ENCODE assay signal across 8 cellular contexts in the genomic region with DNA sequence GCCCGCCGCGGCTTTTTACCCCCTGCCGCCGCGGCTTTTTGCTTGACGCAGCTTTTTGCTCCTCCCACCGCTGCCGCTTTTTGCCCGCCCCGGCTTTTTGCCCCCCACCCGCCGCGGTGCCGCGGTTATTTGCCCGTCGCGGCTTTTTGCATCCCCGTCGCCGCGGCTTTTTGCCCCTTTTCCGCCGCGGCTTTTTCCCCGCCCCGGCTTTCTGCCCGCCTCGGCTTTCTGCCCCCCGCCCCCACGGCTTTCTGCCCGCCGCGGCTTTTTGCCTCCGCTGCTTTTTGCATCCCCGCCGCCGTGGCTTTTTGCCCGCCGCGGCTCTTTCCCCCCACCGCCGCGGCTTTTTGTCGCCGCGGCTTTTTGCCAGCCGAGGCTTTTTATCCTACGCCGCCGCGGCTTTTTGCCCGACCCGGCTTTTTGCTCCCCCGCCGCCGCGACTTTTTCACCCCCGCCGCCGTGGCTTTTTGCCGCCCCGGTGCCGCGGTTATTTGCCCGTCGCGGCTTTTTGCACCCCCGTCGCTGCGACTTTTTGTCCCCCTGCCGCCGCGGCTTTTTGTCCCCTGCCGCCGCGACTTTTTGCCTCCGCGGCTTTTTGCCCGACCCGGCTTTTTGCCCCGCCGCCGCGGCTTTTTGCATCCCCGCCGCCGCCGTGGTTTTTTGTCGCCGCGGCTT.
DNase-seq lines count a peak whose midpoint lies in the region; ATAC-seq and TF ChIP-seq lines count a peak whose summit lies in the region.
"Not testable (repeated sequence)": the region's sequence is repeated elsewhere in the genome, so short reads cannot be mapped to it uniquely, and the experiment has no call there.

No MANE protein-coding gene starts in this region.

- H3K36me3 Mint-ChIP-seq in HFFc6 (ENCODE audit: low read depth); T-helper 17 cell (ENCODE audit: low read depth): not testable (repeated sequence)

- H3K27me3 Mint-ChIP-seq in HFFc6 (ENCODE audit: insufficient read depth); T-helper 17 cell: not testable (repeated sequence)

- H3K36me3 ChIP-seq in ACC112 (ENCODE audit: insufficient read depth, low read length); effector memory CD4-positive, alpha-beta T cell (ENCODE audit: control insufficient read depth, insufficient read depth, low read length); iPS DF 6.9 (ENCODE audit: control insufficient read depth, insufficient read depth, low read length); neutrophil: not testable (repeated sequence)

- not testable (repeated sequence) for H3K4me1 Mint-ChIP-seq in HFFc6 (ENCODE audit: low read depth); T-helper 17 cell

- not testable (repeated sequence) for H3K4me1 ChIP-seq in ACC112 (ENCODE audit: control insufficient read depth, insufficient read depth, low read length, unreplicated experiment); effector memory CD4-positive, alpha-beta T cell (ENCODE audit: control insufficient read depth, insufficient read depth, low read length, poor library complexity, severe bottlenecking); iPS DF 6.9 (ENCODE audit: control insufficient read depth, insufficient read depth, low read length); neutrophil (ENCODE audit: control insufficient read depth in 1 of 2, insufficient read depth in 1 of 2, low read depth in 1 of 2, low read length in 1 of 2)

- WGBS in iPS DF 6.9 (ENCODE audit: insufficient coverage, insufficient read length) = no CpG with 5 or more reads among the region's 93 CpGs

- not testable (repeated sequence) for H2AFZ ChIP-seq in ACC112 (ENCODE audit: low read length, unreplicated experiment)

- H3K9me3 Mint-ChIP-seq in HFFc6 = not testable (repeated sequence)

- not testable (repeated sequence) for H3K27me3 ChIP-seq in ACC112 (ENCODE audit: insufficient read depth, low read length); effector memory CD4-positive, alpha-beta T cell (replicated peaks; ENCODE audit: control insufficient read depth, insufficient read depth, low read length, poor library complexity, severe bottlenecking); iPS DF 6.9 (ENCODE audit: control insufficient read depth, insufficient read depth, low read length)
- peaks cover 15% of the 10 kb centered on the region for H3K27me3 ChIP-seq in neutrophil

- ATAC-seq in T-helper 17 cell = peak; percentile 20

- not testable (repeated sequence) for DNase-seq in HFFc6; iPS DF 6.9 (ENCODE audit: low read depth, low spot score)
- DNase-seq in T-helper 17 cell = peak; percentile 5 to 70 (median 60)
- peak; percentile 2 for DNase-seq in activated naive CD4-positive, alpha-beta T cell treated with Interleukin-2 at 50 U/mL for 16 hours
- peak in 2 of 3 donors; percentile 63 to 67 for DNase-seq in effector memory CD4-positive, alpha-beta T cell
- DNase-seq in stimulated activated CD8-positive, alpha-beta memory T cell treated with anti-CD3 and anti-CD28 coated beads, Interleukin-4, amount 100 ng/mL, for 48 hours = peak; percentile 43

- H3K79me2 ChIP-seq in ACC112 (ENCODE audit: control insufficient read depth, insufficient read depth, low read length, unreplicated experiment) = not testable (repeated sequence)

- not testable (repeated sequence) for H3K9me3 ChIP-seq in T-helper 17 cell (ENCODE audit: control insufficient read depth, low read length, poor library complexity, severe bottlenecking); effector memory CD4-positive, alpha-beta T cell (ENCODE audit: control insufficient read depth, low read length); iPS DF 6.9 (ENCODE audit: control insufficient read depth, insufficient read depth, low read length); neutrophil

- TF ChIP-seq CTCF in HFFc6 (IDR thresholded peaks at IDR 0.05); neutrophil (IDR thresholded peaks at IDR 0.05): not testable (repeated sequence)

- peak overlapping the region; percentile 34; the same call in 1 of the 2 replicates for H3K4me3 Mint-ChIP-seq in HFFc6
- peak overlapping the region; percentile 86 for H3K4me3 Mint-ChIP-seq in T-helper 17 cell

- not testable (repeated sequence) for H3K27ac ChIP-seq in ACC112 (ENCODE audit: low read depth, low read length); effector memory CD4-positive, alpha-beta T cell (ENCODE audit: insufficient read depth, low read length, poor library complexity, severe bottlenecking); iPS DF 6.9 (ENCODE audit: low read length); neutrophil

- not testable (repeated sequence) for H3K27ac Mint-ChIP-seq in HFFc6, T-helper 17 cell

- H3K4me3 ChIP-seq in ACC112 (ENCODE audit: low read depth, low read length) = peak overlapping the region; percentile 75
- H3K4me3 ChIP-seq in effector memory CD4-positive, alpha-beta T cell (ENCODE audit: insufficient read depth, low read depth, low read length, poor library complexity, severe bottlenecking) = peak overlapping the region; percentile 46
- peak overlapping the region; percentile 24; the same call in 1 of the 2 replicates for H3K4me3 ChIP-seq in iPS DF 6.9 (ENCODE audit: low read length)
- H3K4me3 ChIP-seq in neutrophil (ENCODE audit: low read depth in 1 of 2, low read length in 1 of 2) = peak overlapping the region; percentile 39 to 57

Comparison
In these comparisons a context has a peak if more than half of its experiments do, and no peak if none do; other contexts are left out.
1. H3K4me3 ChIP-seq: peak in every context shown above with its lines; median percentile 75 in ACC112; 48 in neutrophil; 46 in effector memory CD4-positive, alpha-beta T cell; 24 in iPS DF 6.9.